1 cellular context compared by ENCODE assay signal in genomic region chr2:195647302-195647701, GRCh38.
TF ChIP-seq lines count a peak whose summit lies in the region.

No MANE protein-coding gene starts in this region.

TF ChIP-seq in WTC11, 78 proteins besides CTCF, POLR2A, EP300 and RAD21 (continued from another document):
- TF ChIP-seq PRDM15 (CRISPR knock-in tag; IDR thresholded peaks at IDR 0.05) (no peak), ZNF416 (CRISPR knock-in tag; IDR thresholded peaks at IDR 0.05) (no peak), ZNF425 (CRISPR knock-in tag; conservative IDR thresholded peaks at IDR 0.05) (no peak), ETV6 (CRISPR knock-in tag; IDR thresholded peaks at IDR 0.05) (no peak)
